In the genomic region with DNA sequence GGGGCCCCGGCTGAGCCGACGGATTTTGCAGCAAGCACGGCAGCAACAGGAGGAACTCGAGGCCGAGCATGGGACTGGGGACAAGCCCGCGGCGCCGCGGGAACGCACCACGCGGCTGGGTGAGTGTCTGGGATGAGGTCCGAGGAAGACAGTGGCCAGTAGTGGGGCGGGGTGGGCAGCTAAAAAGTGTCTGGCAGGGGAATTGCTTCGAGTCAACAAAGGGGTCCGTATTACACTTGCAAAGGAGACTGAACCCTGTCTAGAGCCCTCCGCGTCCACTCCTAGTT, we compare ENCODE assay signal across 8 cellular contexts. TPM values are rescaled to one million over a fixed set of nuclear protein-coding genes. Genes with fewer than 3 reads are reported as not detected.
DNase-seq lines count a peak whose midpoint lies in the region; ATAC-seq, FAIRE-seq and TF ChIP-seq lines count a peak whose summit lies in the region.

No MANE protein-coding gene starts in this region.

- TF ChIP-seq CTCF in astrocyte (IDR thresholded peaks at IDR 0.05; ENCODE audit: insufficient read depth, low read depth, low read length) (no peak), thyroid gland (IDR thresholded peaks at IDR 0.05) (no peak)

- peak overlapping the region; percentile 100 for H3K27ac Mint-ChIP-seq in astrocyte (ENCODE audit: unreplicated experiment)

- H3K9me3 ChIP-seq in HUES64 (ENCODE audit: insufficient read depth, low read depth, low read length) (no peaks in the 10 kb centered on the region), astrocyte (ENCODE audit: insufficient read depth, low read depth, low read length) (no peaks in the 10 kb centered on the region), thyroid gland (no peaks in the 10 kb centered on the region)

- peaks cover 35% of the 10 kb centered on the region for H3K4me1 Mint-ChIP-seq in astrocyte (ENCODE audit: low read depth, unreplicated experiment)

- H3K9ac ChIP-seq in HUES64 (ENCODE audit: low read depth, low read length) (peak overlapping the region; percentile 89), astrocyte (ENCODE audit: low read length) (peak overlapping the region; percentile 94)

- H3K4me3 ChIP-seq in HUES64 (ENCODE audit: low read length) (peak overlapping the region; percentile 78), astrocyte (ENCODE audit: insufficient read depth, low read depth, low read length) (peak overlapping the region; percentile 93), thyroid gland (replicated peaks in 1 of 3) (peak overlapping the region; percentile 13 to 85 (median 70))

- peak overlapping the region; percentile 100 for H3K4me3 Mint-ChIP-seq in astrocyte (ENCODE audit: unreplicated experiment)

- intact Hi-C loops in left colon (cut with DNase I, micrococcal nuclease) (loop anchor here in 1 of 2 donors (5.0 kb wide), 1 partner anchor 134 kb away; the partner anchor contains the start of gene TOMM6), thyroid gland (cut with DNase I) (loop anchor here (5.0 kb wide), 3 partner anchors 121 to 296 kb away; partner anchors contain the start of genes MRPS10 and TOMM6)

- H3K27me3 Mint-ChIP-seq in astrocyte (ENCODE audit: low read depth, unreplicated experiment), result no peaks in the 10 kb centered on the region

- H4K20me1 ChIP-seq in astrocyte (ENCODE audit: insufficient read depth, low read length), result peaks cover 27% of the 10 kb centered on the region

- no peak for TF ChIP-seq POLR2A in thyroid gland (IDR thresholded peaks at IDR 0.05)

- under 1% methylated on average over 20 of the region's 20 CpGs for WGBS in HUES64
- 0 to 2% methylated on average over 19 to 20 of the region's 20 CpGs for WGBS in thyroid gland, 2 donors

- peaks cover 10% of the 10 kb centered on the region for H3K36me3 Mint-ChIP-seq in astrocyte (ENCODE audit: low read depth, unreplicated experiment)

- H3K36me3 ChIP-seq in HUES64 (ENCODE audit: insufficient read depth, low read length) (peaks cover 26% of the 10 kb centered on the region), astrocyte (ENCODE audit: insufficient read depth, low read length) (peaks cover 10% of the 10 kb centered on the region), thyroid gland (peaks cover 0 to under 1% of the 10 kb centered on the region in 2 donors)

- FAIRE-seq in astrocyte (lab: Jason Lieb, UNC), result no peak

- H3K9me3 Mint-ChIP-seq in astrocyte (ENCODE audit: unreplicated experiment), result no peaks in the 10 kb centered on the region

- DNase-seq in astrocyte (ENCODE audit: low read depth) (no peak), left colon (no peak), thyroid gland (no peak), C1 segment of cervical spinal cord (lab: John Stamatoyannopoulos, UW) (no peak)

- H3K27me3 ChIP-seq in HUES64 (ENCODE audit: insufficient read depth, low read length) (no peaks in the 10 kb centered on the region), astrocyte (ENCODE audit: insufficient read depth, low read length) (no peaks in the 10 kb centered on the region), thyroid gland (no peaks in the 10 kb centered on the region)

- ATAC-seq in GM18502 (IDR thresholded peaks at IDR 0.05; ENCODE audit: poor library complexity, unreplicated experiment), result peak; percentile 16
- ATAC-seq in left colon, result peak; percentile 29
- ATAC-seq in HG03469 (IDR thresholded peaks at IDR 0.05; ENCODE audit: unreplicated experiment), result no peak
- ATAC-seq in GM19452 (IDR thresholded peaks at IDR 0.05; ENCODE audit: unreplicated experiment), result no peak

- peak overlapping the region; percentile 86 for H3K4me2 ChIP-seq in astrocyte (ENCODE audit: low read length)

- H3K27ac ChIP-seq in HUES64 (ENCODE audit: low read depth, low read length) (peak overlapping the region; percentile 93), astrocyte (ENCODE audit: low read depth, low read length) (peak overlapping the region; percentile 100), thyroid gland (peak overlapping the region in 2 of 3 donors; percentile 96 to 97)

- H2AFZ ChIP-seq in astrocyte (ENCODE audit: low read depth, low read length), result peak overlapping the region; percentile 91

- H3K79me2 ChIP-seq in astrocyte (ENCODE audit: insufficient read depth, low read length), result peaks cover 66% of the 10 kb centered on the region

- H3K4me1 ChIP-seq in HUES64 (ENCODE audit: insufficient read depth, low read length), result peaks cover 12% of the 10 kb centered on the region
- H3K4me1 ChIP-seq in astrocyte (ENCODE audit: insufficient read depth, low read length), result peaks cover 28% of the 10 kb centered on the region
- H3K4me1 ChIP-seq in thyroid gland, result peaks cover 14 to 23% of the 10 kb centered on the region in 2 donors

RNA-seq across cellular contexts. Expression of gene BYSL, which starts 0.4 kb away (rescaled TPM):
- polyA plus RNA-seq in HUES64 (2013, experiment 1 of 2), result 46.0 TPM
- polyA plus RNA-seq in HUES64 (2013, experiment 2 of 2), result 39.8 TPM
- total RNA-seq in astrocyte (41.2 and 43.1 TPM in 2 replicates), left colon (10 to 100 TPM in 1 of 2 donors, 1 to 10 TPM in 1; 8.8 to 10.3 TPM), thyroid gland (1 to 10 TPM; 2.8 to 6.1 (median 4.2) TPM)

RNA-seq across cellular contexts. Expression of gene MED20, which starts 0.7 kb away (rescaled TPM):
- polyA plus RNA-seq in HUES64 (2013, experiment 1 of 2), result 27.2 TPM
- polyA plus RNA-seq in HUES64 (2013, experiment 2 of 2), result 25.9 TPM
- total RNA-seq in astrocyte (27.1 and 28.9 TPM in 2 replicates), left colon (10 to 100 TPM; 18.5 to 18.8 TPM), thyroid gland (10 to 100 TPM; 20.6 to 27.1 (median 24.3) TPM)

RNA-seq across cellular contexts. Expression of gene CCND3, which starts 20.0 kb away (rescaled TPM):
- polyA plus RNA-seq in HUES64 (2013, experiment 1 of 2), result 20.0 TPM
- polyA plus RNA-seq in HUES64 (2013, experiment 2 of 2), result 17.8 TPM
- total RNA-seq in astrocyte (64.8 and 69.9 TPM in 2 replicates), left colon (10 to 100 TPM; 64.0 to 68.4 TPM), thyroid gland (100 to 1,000 TPM; 103 to 204 (median 166) TPM)

RNA-seq across cellular contexts. Expression of gene USP49, which starts 26.5 kb away (rescaled TPM):
- 9.8 TPM for polyA plus RNA-seq in HUES64 (2013, experiment 1 of 2)
- 11.4 TPM for polyA plus RNA-seq in HUES64 (2013, experiment 2 of 2)
- 3.8 and 5.5 TPM in 2 replicates for total RNA-seq in astrocyte
- total RNA-seq in left colon, result 1 to 10 TPM; 2.1 to 2.9 TPM
- 10 to 100 TPM in 3 of 4 donors, 1 to 10 TPM in 1; 9.8 to 17.5 (median 13.8) TPM for total RNA-seq in thyroid gland

Comparison
In these comparisons a context has a peak if more than half of its experiments do, and no peak if none do; other contexts are left out.
1. ATAC-seq: peak in GM18502 (single experiment) and left colon (single experiment); none in HG03469 (single experiment) and GM19452 (single experiment).
2. Peak in every context shown above with its lines, with median percentiles within 50 percentile points of each other: H3K27ac ChIP-seq and H3K4me3 ChIP-seq.